Comparison of ENCODE assay signal across 27 cellular contexts in the genomic region with DNA sequence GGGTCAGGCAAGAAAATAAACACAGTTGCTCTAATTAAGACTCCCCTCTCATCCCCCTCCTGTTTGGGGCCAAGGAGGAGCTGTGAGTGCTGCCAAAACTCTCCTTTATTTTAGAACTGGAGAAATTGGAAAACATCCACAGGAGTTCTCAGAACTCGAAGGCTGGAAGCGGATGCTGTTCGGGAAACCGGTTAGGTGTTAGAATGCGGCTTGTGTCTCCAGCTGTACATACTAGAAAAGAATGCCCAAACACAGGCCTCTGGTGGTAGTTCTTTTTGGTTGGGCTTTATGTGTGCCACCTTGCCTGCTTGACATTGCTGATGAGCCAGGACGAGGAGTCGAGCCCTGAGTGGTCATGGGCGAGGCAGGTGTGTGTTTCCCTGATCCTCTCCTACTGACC.
DNase-seq lines count a peak whose midpoint lies in the region; ATAC-seq and TF ChIP-seq lines count a peak whose summit lies in the region.
"Had no signal": no experiment of that assay in that cellular context is flagged by ENCODE, and none has a peak within 500 bp of the region (broad histone marks: within the 10 kb centered on the region; RNA-seq: fewer than 3 reads in every experiment).

No MANE protein-coding gene starts in this region.

- H3K9me3 Mint-ChIP-seq in T-cell, result no peaks in the 10 kb centered on the region
- H3K9me3 Mint-ChIP-seq: activated CD4-positive, alpha-beta T cell treated with anti-CD3 and anti-CD28 coated beads, Interleukin-2, amount 10 ng/mL, durations not matched to agents 24 days and 14 days; activated naive CD8-positive, alpha-beta T cell treated with anti-CD3 and anti-CD28 coated beads, Interleukin-2, amount 10 ng/mL, durations not matched to agents 7 days and 5 days; activated T-cell treated with anti-CD3 and anti-CD28 coated beads, Interleukin-2, amount 50 U/mL, for 24 hours; CD4-positive, alpha-beta T cell; memory B cell had no signal

- H3K27me3 Mint-ChIP-seq in T-cell, result no peaks in the 10 kb centered on the region
- H3K27me3 Mint-ChIP-seq: activated CD4-positive, alpha-beta T cell treated with anti-CD3 and anti-CD28 coated beads, Interleukin-2, amount 10 ng/mL, durations not matched to agents 24 days and 14 days; activated naive CD8-positive, alpha-beta T cell treated with anti-CD3 and anti-CD28 coated beads, Interleukin-2, amount 10 ng/mL, durations not matched to agents 7 days and 5 days; CD4-positive, alpha-beta T cell; memory B cell had no signal

- no peak overlapping the region for H3K4me3 ChIP-seq in gastroesophageal sphincter
- no peak overlapping the region for H3K4me3 ChIP-seq in muscle layer of duodenum (ENCODE audit: low read depth in 1 of 2, low read length in 2 of 2)
- H3K4me3 ChIP-seq in uterus, result no peak overlapping the region
- H3K4me3 ChIP-seq: GM23248, upper lobe of left lung had no signal

- ATAC-seq in Right ventricle myocardium superior (ENCODE audit: poor library complexity), result peak; percentile 30
- ATAC-seq in gastroesophageal sphincter, result peak; percentile 42
- no peak for ATAC-seq in T-cell (replicated peaks in 1 of 4)
- ATAC-seq: esophagus mucosa, foreskin keratinocyte had no signal

- H3K27me3 ChIP-seq in gastroesophageal sphincter (no peaks in the 10 kb centered on the region), muscle layer of duodenum (ENCODE audit: low read depth, low read length) (no peaks in the 10 kb centered on the region), uterus (no peaks in the 10 kb centered on the region)
- H3K27me3 ChIP-seq: foreskin keratinocyte, upper lobe of left lung had no signal

- intact Hi-C loops in Right ventricle myocardium superior (cut with DNase I) (no loop called here), cardiac septum (cut with DNase I) (loop anchor here (10.0 kb wide), 1 partner anchor 183 kb away; the partner anchor contains the start of gene TBL1X), uterus (cut with DNase I; ENCODE audit: low total_unique reads) (no loop called here)

- POLR2A ChIA-PET in T-cell (lab: Charles Lee), result no interaction called here

- no peak overlapping the region for H3K27ac Mint-ChIP-seq in T-cell
- H3K27ac Mint-ChIP-seq: activated CD4-positive, alpha-beta T cell treated with anti-CD3 and anti-CD28 coated beads, Interleukin-2, amount 10 ng/mL, durations not matched to agents 24 days and 14 days; activated naive CD8-positive, alpha-beta T cell treated with anti-CD3 and anti-CD28 coated beads, Interleukin-2, amount 10 ng/mL, durations not matched to agents 7 days and 5 days; activated T-cell treated with anti-CD3 and anti-CD28 coated beads, Interleukin-2, amount 50 U/mL, for 24 hours; CD4-positive, alpha-beta T cell; memory B cell had no signal

- no peaks in the 10 kb centered on the region for H3K36me3 Mint-ChIP-seq in T-cell
- H3K36me3 Mint-ChIP-seq: activated naive CD8-positive, alpha-beta T cell treated with anti-CD3 and anti-CD28 coated beads, Interleukin-2, amount 10 ng/mL, durations not matched to agents 7 days and 5 days; memory B cell had no signal

- H3K4me1 ChIP-seq in gastroesophageal sphincter (peaks cover 0 to 54% (median 0%) of the 10 kb centered on the region in 3 donors), muscle layer of duodenum (ENCODE audit: control insufficient read depth in 1 of 2, insufficient read depth in 2 of 2, low read length in 2 of 2) (peaks cover 0 to 11% of the 10 kb centered on the region in 2 donors), uterus (peaks cover 0 to 4% of the 10 kb centered on the region in 2 donors)
- H3K4me1 ChIP-seq: foreskin keratinocyte, upper lobe of left lung had no signal

- H3K27ac ChIP-seq in gastroesophageal sphincter (peak overlapping the region; percentile 67 to 82 (median 75)), muscle layer of duodenum (ENCODE audit: low read length) (peak overlapping the region; percentile 56), uterus (peak overlapping the region; percentile 29 to 54)
- H3K27ac ChIP-seq: foreskin keratinocyte, GM23248, upper lobe of left lung, WERI-Rb-1 had no signal

- TF ChIP-seq CTCF in gastroesophageal sphincter (IDR thresholded peaks at IDR 0.05), result peak in 1 of 4 experiments; percentile 13
- TF ChIP-seq CTCF in uterus (IDR thresholded peaks at IDR 0.05), result no peak

- CTCF ChIA-PET in T-cell (lab: Charles Lee), result no interaction called here

- H3K9me3 ChIP-seq in gastroesophageal sphincter (no peaks in the 10 kb centered on the region), muscle layer of duodenum (ENCODE audit: control insufficient read depth in 1 of 2, low read length in 2 of 2) (no peaks in the 10 kb centered on the region), uterus (no peaks in the 10 kb centered on the region)
- H3K9me3 ChIP-seq: upper lobe of left lung had no signal

- no peak for TF ChIP-seq POLR2A in gastroesophageal sphincter (IDR thresholded peaks at IDR 0.05)
- no peak for TF ChIP-seq POLR2A in uterus (IDR thresholded peaks at IDR 0.05)

- WGBS in gastroesophageal sphincter (ENCODE audit: low coverage in 1 of 2), 2 donors, result 53% methylated on average over 7 of the region's 8 CpGs; no CpG with 5 or more reads in 1 of the 2 donors

- no peak overlapping the region for H3K4me3 Mint-ChIP-seq in T-cell
- H3K4me3 Mint-ChIP-seq: activated CD4-positive, alpha-beta T cell treated with anti-CD3 and anti-CD28 coated beads, Interleukin-2, amount 10 ng/mL, durations not matched to agents 24 days and 14 days; activated naive CD8-positive, alpha-beta T cell treated with anti-CD3 and anti-CD28 coated beads, Interleukin-2, amount 10 ng/mL, durations not matched to agents 7 days and 5 days; activated T-cell treated with anti-CD3 and anti-CD28 coated beads, Interleukin-2, amount 50 U/mL, for 24 hours; CD4-positive, alpha-beta T cell; memory B cell had no signal

- DNase-seq in Right ventricle myocardium superior, result no peak
- DNase-seq in cardiac septum (ENCODE audit: low spot score), result no peak
- no peak for DNase-seq in uterus
- no peak for DNase-seq in T-cell
- no peak for DNase-seq in iPS-NIHi11 (ENCODE audit: low spot score)
- DNase-seq in kidney tubule cell (ENCODE audit: low spot score), result no peak
- DNase-seq: activated CD4-positive, alpha-beta T cell treated with anti-CD3 and anti-CD28 coated beads, Interleukin-2, amount 10 ng/mL, durations not matched to agents 24 days and 14 days; activated gamma-delta T cell treated with Interleukin-2 at 50 U/mL for 16 hours; activated naive CD8-positive, alpha-beta T cell treated with anti-CD3 and anti-CD28 coated beads, Interleukin-2, amount 10 ng/mL, durations not matched to agents 7 days and 5 days; activated T-cell treated with anti-CD3 and anti-CD28 coated beads, Interleukin-2, amount 50 U/mL, for 24 hours; aorta; CD4-positive, alpha-beta T cell; cerebellar nuclear complex; foreskin keratinocyte; GM23248; IMR-90; MV-4-11; NCI-H2107; NCI-H446 treated with DMSO at 0.1 percent for 48 hours; stimulated activated CD4-positive, alpha-beta T cell treated with anti-CD3 and anti-CD28 coated beads, Interleukin-4, amount 100 ng/mL, for 24 hours; T-helper 9 cell; upper lobe of left lung; WERI-Rb-1 had no signal

- no peak for TF ChIP-seq EP300 in gastroesophageal sphincter (IDR thresholded peaks at IDR 0.05)

- H3K4me1 Mint-ChIP-seq in T-cell, result peaks cover 21 to 24% (median 23%) of the 10 kb centered on the region in 3 donors

- no peaks in the 10 kb centered on the region for H3K36me3 ChIP-seq in gastroesophageal sphincter
- H3K36me3 ChIP-seq in muscle layer of duodenum (ENCODE audit: control insufficient read depth in 1 of 2, insufficient read depth in 2 of 2, low read length in 2 of 2), result no peaks in the 10 kb centered on the region
- no peaks in the 10 kb centered on the region for H3K36me3 ChIP-seq in uterus
- H3K36me3 ChIP-seq: upper lobe of left lung, WERI-Rb-1 had no signal

Comparison
In these comparisons a context has a peak if more than half of its experiments do, and no peak if none do; other contexts are left out.
1. ATAC-seq: peak in Right ventricle myocardium superior (single experiment) and gastroesophageal sphincter (single experiment); none in T-cell (0 of 4).
2. Peak in every context shown above with its lines, with median percentiles within 50 percentile points of each other: H3K27ac ChIP-seq.